ENCODE assay signal across 11 cellular contexts in genomic region chr3:106438916-106439315, GRCh38.
"Had no signal": no experiment of that assay in that cellular context is flagged by ENCODE, and none has a peak within 500 bp of the region (broad histone marks: within the 10 kb centered on the region; RNA-seq: fewer than 3 reads in every experiment).

No MANE protein-coding gene starts in this region.

- FAIRE-seq: bronchial epithelial cell had no signal

- H3K4me3 ChIP-seq: ovary, upper lobe of right lung had no signal

- H3K27ac ChIP-seq: ovary, upper lobe of right lung had no signal

- H3K9me3 ChIP-seq: ovary, upper lobe of right lung had no signal

- ATAC-seq: activated T-cell treated with anti-CD3 and anti-CD28 coated beads, Interleukin-2, amount 50 U/mL, for 72 hours; upper lobe of right lung had no signal

- H3K27me3 ChIP-seq: ovary, upper lobe of right lung had no signal

- DNase-seq: activated CD4-positive, alpha-beta memory T cell treated with anti-CD3 and anti-CD28 coated beads for 36 hours; activated naive CD8-positive, alpha-beta T cell treated with anti-CD3 and anti-CD28 coated beads, Interleukin-2, amount 10 ng/mL, durations not matched to agents 7 days and 5 days; activated T-cell treated with anti-CD3 and anti-CD28 coated beads, Interleukin-2, amount 50 U/mL, for 72 hours; anterior cingulate cortex; hypothalamus; kidney glomerular epithelial cell; ovary; stimulated activated CD4-positive, alpha-beta T cell treated with anti-CD3 and anti-CD28 coated beads, Interleukin-4, amount 100 ng/mL, for 1 hour; stimulated activated CD8-positive, alpha-beta memory T cell treated with anti-CD3 and anti-CD28 coated beads, Interleukin-4, amount 100 ng/mL, for 48 hours; upper lobe of right lung had no signal

- H3K4me1 ChIP-seq: upper lobe of right lung had no signal

- H3K36me3 ChIP-seq: ovary, upper lobe of right lung had no signal
